In genomic region chr12:104546575-104546974, GRCh38 we compare ENCODE assay signal across 14 cellular contexts.
DNase-seq lines count a peak whose midpoint lies in the region; ATAC-seq, FAIRE-seq and TF ChIP-seq lines count a peak whose summit lies in the region.
"Had no signal": no experiment of that assay in that cellular context is flagged by ENCODE, and none has a peak within 500 bp of the region (broad histone marks: within the 10 kb centered on the region; RNA-seq: fewer than 3 reads in every experiment).

No MANE protein-coding gene starts in this region.

- no peaks in the 10 kb centered on the region for H3K27me3 ChIP-seq in RWPE2 (ENCODE audit: insufficient read depth, poor library complexity, severe bottlenecking)
- H3K27me3 ChIP-seq in keratinocyte (ENCODE audit: control insufficient read depth, extremely low read depth, insufficient read depth, low read length), result no peaks in the 10 kb centered on the region
- H3K27me3 ChIP-seq in esophagus muscularis mucosa, result no peaks in the 10 kb centered on the region
- H3K27me3 ChIP-seq: colonic mucosa, ovary, Peyer's patch had no signal

- peak; percentile 36; the same call in 2 of the 3 replicates for ATAC-seq in RWPE2 (ENCODE audit: low read depth)

- H4K20me1 ChIP-seq in keratinocyte (ENCODE audit: control insufficient read depth, extremely low read depth, insufficient read depth, low read length), result peaks cover 2% of the 10 kb centered on the region

- DNase-seq in AML-193 (lab: John Stamatoyannopoulos, UW), result peak; percentile 16 to 30
- DNase-seq in GM19239 (ENCODE audit: insufficient read length, low spot score), result no peak
- no peak for DNase-seq in RWPE2 (ENCODE audit: low spot score)
- peak; percentile 62 for DNase-seq in keratinocyte (ENCODE audit: low read depth, low spot score)
- DNase-seq in NCI-H187 (lab: John Stamatoyannopoulos, UW), result no peak
- no peak for DNase-seq in amniotic stem cell (lab: John Stamatoyannopoulos, UW)
- DNase-seq in HCEC 1CT, result no peak
- DNase-seq in esophagus muscularis mucosa (ENCODE audit: extremely low spot score), result no peak
- DNase-seq: activated CD4-positive, alpha-beta T cell treated with anti-CD3 and anti-CD28 coated beads, Interleukin-2, amount 50 U/mL, for 48 hours; colonic mucosa; mesendoderm; ovary; Peyer's patch had no signal

- no peak overlapping the region for H3K4me3 ChIP-seq in RWPE2 (ENCODE audit: severe bottlenecking)
- peak overlapping the region in 2 of 3 experiments; percentile 33 to 43 for H3K4me3 ChIP-seq in keratinocyte (ENCODE audit: control insufficient read depth in 2 of 3, extremely low read depth in 1 of 3, insufficient read depth in 2 of 3, low read depth in 1 of 3, low read length in 3 of 3)
- H3K4me3 ChIP-seq in esophagus muscularis mucosa, result no peak overlapping the region
- H3K4me3 ChIP-seq: colonic mucosa, ovary, Peyer's patch had no signal

- dilution Hi-C loops in keratinocyte (cut with MboI; ENCODE audit: extremely low pct_ligation_motif_present, low sequenced_read_pairs), result no loop called here

- H3K79me2 ChIP-seq in keratinocyte (ENCODE audit: control insufficient read depth, insufficient read depth, low read length), result peaks cover 19% of the 10 kb centered on the region

- no peak for TF ChIP-seq CTCF in RWPE2 (IDR thresholded peaks at IDR 0.05; ENCODE audit: poor library complexity, severe bottlenecking)
- no peak for TF ChIP-seq CTCF in keratinocyte (optimal IDR thresholded peaks at IDR 0.05 in 1 of 3, IDR thresholded peaks at IDR 0.05 in 1 of 3, conservative IDR thresholded peaks at IDR 0.05 in 1 of 3; ENCODE audit: extremely low read depth in 1 of 3, insufficient read depth in 2 of 3, low read length in 3 of 3)
- TF ChIP-seq CTCF in esophagus muscularis mucosa (IDR thresholded peaks at IDR 0.05), result no peak

- H3K4me1 ChIP-seq in RWPE2 (ENCODE audit: insufficient read depth, poor library complexity, severe bottlenecking) (peaks cover 12% of the 10 kb centered on the region), keratinocyte (ENCODE audit: control insufficient read depth, extremely low read depth, insufficient read depth, low read length) (peaks cover 22% of the 10 kb centered on the region), esophagus muscularis mucosa (no peaks in the 10 kb centered on the region)
- H3K4me1 ChIP-seq: colonic mucosa had no signal

- no peak for TF ChIP-seq POLR2A in esophagus muscularis mucosa (IDR thresholded peaks at IDR 0.05; ENCODE audit: low read depth)

- FAIRE-seq in GM19239 (lab: Jason Lieb, UNC) (peak; percentile 23), keratinocyte (lab: Jason Lieb, UNC) (peak; percentile 84)
- FAIRE-seq: HTR-8/SVneo had no signal

- no peaks in the 10 kb centered on the region for H3K36me3 ChIP-seq in RWPE2 (ENCODE audit: low read depth)
- no peaks in the 10 kb centered on the region for H3K36me3 ChIP-seq in keratinocyte (ENCODE audit: control insufficient read depth in 2 of 2, extremely low read depth in 1 of 2, insufficient read depth in 2 of 2, low read length in 2 of 2)
- H3K36me3 ChIP-seq in esophagus muscularis mucosa, result no peaks in the 10 kb centered on the region
- H3K36me3 ChIP-seq: colonic mucosa, ovary, Peyer's patch had no signal

- intact Hi-C loops in esophagus muscularis mucosa (cut with DNase I), result no loop called here

- H3K4me2 ChIP-seq in keratinocyte (ENCODE audit: control insufficient read depth, extremely low read depth, insufficient read depth, low read depth, low read length), result peak overlapping the region; percentile 80

- H3K9me1 ChIP-seq in keratinocyte (ENCODE audit: control insufficient read depth, extremely low read depth, insufficient read depth, low read length), result no peaks in the 10 kb centered on the region

- H3K27ac ChIP-seq in RWPE2 (ENCODE audit: poor library complexity, severe bottlenecking) (no peak overlapping the region), keratinocyte (ENCODE audit: control insufficient read depth, insufficient read depth, low read length) (no peak overlapping the region), esophagus muscularis mucosa (replicated peaks in 1 of 4) (no peak overlapping the region)
- H3K27ac ChIP-seq: colonic mucosa, ovary, Peyer's patch had no signal

- no peak for TF ChIP-seq EP300 in esophagus muscularis mucosa (IDR thresholded peaks at IDR 0.05)

- no peak overlapping the region for H2AFZ ChIP-seq in keratinocyte (ENCODE audit: control insufficient read depth, low read length)

- H3K9ac ChIP-seq in keratinocyte (ENCODE audit: control insufficient read depth, extremely low read depth, insufficient read depth, low read length), result no peak overlapping the region

- H3K9me3 ChIP-seq in RWPE2 (ENCODE audit: severe bottlenecking) (no peaks in the 10 kb centered on the region), keratinocyte (ENCODE audit: control insufficient read depth, low read depth, low read length) (no peaks in the 10 kb centered on the region), esophagus muscularis mucosa (no peaks in the 10 kb centered on the region)
- H3K9me3 ChIP-seq: colonic mucosa, ovary, Peyer's patch had no signal

- 66% methylated on average over 3 of the region's 3 CpGs for WGBS in esophagus muscularis mucosa

Comparison
In these comparisons a context has a peak if more than half of its experiments do, and no peak if none do; other contexts are left out.
1. DNase-seq: peak in AML-193 (2 of 2) and keratinocyte (single experiment); none in GM19239 (single experiment), RWPE2 (single experiment), NCI-H187 (0 of 2), amniotic stem cell (single experiment), HCEC 1CT (single experiment) and esophagus muscularis mucosa (single experiment).
2. H3K4me3 ChIP-seq: peak in keratinocyte (2 of 3); none in RWPE2 (single experiment) and esophagus muscularis mucosa (0 of 4).